15 cellular contexts compared by ENCODE assay signal in the genomic region with DNA sequence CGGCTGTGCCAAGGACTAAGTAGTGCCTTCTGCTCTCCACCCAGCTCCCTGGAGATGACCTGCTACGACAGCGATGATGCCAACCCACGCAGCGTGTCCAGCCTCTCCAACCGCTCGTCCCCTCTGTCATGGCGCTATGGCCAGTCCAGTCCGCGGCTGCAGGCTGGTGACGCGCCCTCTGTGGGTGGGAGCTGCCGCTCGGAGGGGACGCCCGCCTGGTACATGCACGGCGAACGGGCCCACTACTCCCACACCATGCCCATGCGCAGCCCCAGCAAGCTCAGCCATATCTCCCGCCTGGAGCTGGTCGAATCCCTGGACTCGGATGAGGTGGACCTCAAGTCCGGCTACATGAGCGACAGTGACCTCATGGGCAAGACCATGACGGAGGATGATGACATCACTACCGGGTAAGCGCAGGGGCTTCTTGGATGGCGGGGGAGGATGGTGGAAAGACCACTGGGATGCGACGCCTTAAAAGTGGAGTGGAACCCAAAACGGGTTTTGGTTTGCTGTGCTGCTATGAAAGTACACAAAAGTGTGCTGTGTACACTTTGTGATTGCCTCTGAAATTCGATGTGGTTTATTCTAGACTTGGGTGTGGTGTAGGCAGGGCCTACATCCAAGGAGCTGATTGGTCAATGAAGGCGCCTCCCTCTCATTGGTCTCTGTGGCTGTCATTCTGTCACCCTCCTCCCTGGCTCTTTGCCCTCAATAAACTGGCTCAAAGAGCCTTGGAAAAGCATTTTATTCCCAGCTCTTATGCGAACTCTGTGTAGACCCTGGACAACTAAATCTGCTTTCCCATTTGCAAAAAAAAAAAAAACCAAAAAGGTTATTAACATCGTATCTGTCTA.
DNase-seq lines count a peak whose midpoint lies in the region; FAIRE-seq and TF ChIP-seq lines count a peak whose summit lies in the region.
"Had no signal": no experiment of that assay in that cellular context is flagged by ENCODE, and none has a peak within 500 bp of the region (broad histone marks: within the 10 kb centered on the region; RNA-seq: fewer than 3 reads in every experiment).

No MANE protein-coding gene starts in this region.

- no peaks in the 10 kb centered on the region for H3K36me3 Mint-ChIP-seq in activated CD4-positive, alpha-beta memory T cell treated with anti-CD3 and anti-CD28 coated beads for 36 hours

- 90 to 94% methylated on average over 22 to 36 of the region's 36 CpGs for WGBS in esophagus squamous epithelium, 2 donors

- H3K4me1 ChIP-seq in A673 (ENCODE audit: insufficient read depth, low read length, poor library complexity, severe bottlenecking) (peaks cover 34% of the 10 kb centered on the region), esophagus squamous epithelium (peaks cover 33 to 82% (median 60%) of the 10 kb centered on the region in 3 donors)

- H3K4me1 Mint-ChIP-seq in activated CD4-positive, alpha-beta memory T cell treated with anti-CD3 and anti-CD28 coated beads for 36 hours (ENCODE audit: low read depth), result no peaks in the 10 kb centered on the region

- H3K9me3 ChIP-seq in A673 (ENCODE audit: low read depth, low read length, poor library complexity, severe bottlenecking) (no peaks in the 10 kb centered on the region), esophagus squamous epithelium (no peaks in the 10 kb centered on the region)
- H3K9me3 ChIP-seq: adrenal gland, BE2C had no signal

- no peak for TF ChIP-seq POLR2A in esophagus squamous epithelium (IDR thresholded peaks at IDR 0.05)

- POLR2A ChIA-PET in A673 (lab: Charles Lee; ENCODE audit: low non-redundant PET), result interaction anchor here (0.6 kb wide), 2 partner anchors 9 to 216 kb away, joined by 3 to 4 read pairs; no protein-coding TSS in a partner anchor
- POLR2A ChIA-PET in activated CD4-positive, alpha-beta memory T cell treated with anti-CD3 and anti-CD28 coated beads for 36 hours (lab: Charles Lee), result no interaction called here

- H3K27ac ChIP-seq in A673 (ENCODE audit: low read depth, low read length, poor library complexity, severe bottlenecking) (peak overlapping the region; percentile 47), esophagus squamous epithelium (peak overlapping the region; percentile 64 to 93 (median 88))
- H3K27ac ChIP-seq: HL-60 had no signal

- intact Hi-C loops in A673 (cut with micrococcal nuclease; ENCODE audit: unreplicated experiment) (no loop called here), esophagus squamous epithelium (cut with DNase I) (no loop called here)
- intact Hi-C loops in activated CD4-positive, alpha-beta memory T cell treated with anti-CD3 and anti-CD28 coated beads for 36 hours (cut with micrococcal nuclease), result no loop called here

- H3K4me3 ChIP-seq in A673 (ENCODE audit: low read depth, low read length, poor library complexity, severe bottlenecking) (no peak overlapping the region), esophagus squamous epithelium (no peak overlapping the region)
- H3K4me3 ChIP-seq: adrenal gland had no signal

- BruUV-seq in A673 (replicated peaks; lab: Mats Ljungman, UMichigan), result no TSS peak

- no peaks in the 10 kb centered on the region for H3K27me3 Mint-ChIP-seq in activated CD4-positive, alpha-beta memory T cell treated with anti-CD3 and anti-CD28 coated beads for 36 hours

- no peak for FAIRE-seq in GM19239 (lab: Jason Lieb, UNC)
- FAIRE-seq: G401.6 had no signal

- H3K9me3 Mint-ChIP-seq in activated CD4-positive, alpha-beta memory T cell treated with anti-CD3 and anti-CD28 coated beads for 36 hours, result no peaks in the 10 kb centered on the region

- DNase-seq in A673 (ENCODE audit: low spot score) (peak; percentile 62), M059J (ENCODE audit: low read depth) (peak; percentile 40), esophagus squamous epithelium (lab: John Stamatoyannopoulos, UW) (no peak), pons (ENCODE audit: low spot score) (peak; percentile 77), HCEC 1CT (no peak), GM19239 (ENCODE audit: insufficient read length, low spot score) (no peak), NCI-H2081 (lab: John Stamatoyannopoulos, UW) (no peak)
- DNase-seq in activated CD4-positive, alpha-beta memory T cell treated with anti-CD3 and anti-CD28 coated beads for 36 hours, result no peak
- DNase-seq: adrenal gland; BE2C; effector CD8-positive, alpha-beta T cell; NCI-H345; RPMI8226 had no signal

- CTCF ChIA-PET in A673 (lab: Charles Lee), result interaction anchor here (0.8 to 1.6 kb wide), 4 partner anchors 9 to 76 kb away, joined by 4 to 6 read pairs (median 6); no protein-coding TSS in a partner anchor
- CTCF ChIA-PET in activated CD4-positive, alpha-beta memory T cell treated with anti-CD3 and anti-CD28 coated beads for 36 hours (lab: Charles Lee), result interaction anchor here (0.6 to 17.1 kb wide), 3 partner anchors 9 to 72 kb away, joined by 3 to 298 read pairs (median 15); no protein-coding TSS in a partner anchor

- TF ChIP-seq CTCF in A673 (conservative IDR thresholded peaks at IDR 0.05; ENCODE audit: low read depth, low read length) (no peak), esophagus squamous epithelium (IDR thresholded peaks at IDR 0.05) (no peak)

- no peak overlapping the region for H3K27ac Mint-ChIP-seq in activated CD4-positive, alpha-beta memory T cell treated with anti-CD3 and anti-CD28 coated beads for 36 hours

- no peak overlapping the region for H3K4me3 Mint-ChIP-seq in activated CD4-positive, alpha-beta memory T cell treated with anti-CD3 and anti-CD28 coated beads for 36 hours

- H3K36me3 ChIP-seq in A673 (ENCODE audit: insufficient read depth, low read length, poor library complexity, severe bottlenecking), result peaks cover 4% of the 10 kb centered on the region
- H3K36me3 ChIP-seq in esophagus squamous epithelium, result peaks cover 0 to 8% (median 0%) of the 10 kb centered on the region in 3 donors

- no peaks in the 10 kb centered on the region for H3K27me3 ChIP-seq in A673 (replicated peaks; ENCODE audit: insufficient read depth, low read depth, low read length, poor library complexity)
- H3K27me3 ChIP-seq in esophagus squamous epithelium, result no peaks in the 10 kb centered on the region
- H3K27me3 ChIP-seq: adrenal gland, BE2C had no signal

Comparison
In these comparisons a context has a peak if more than half of its experiments do, and no peak if none do; other contexts are left out.
1. DNase-seq: peak in A673 (single experiment), M059J (single experiment) and pons (single experiment); none in esophagus squamous epithelium (single experiment), activated CD4-positive, alpha-beta memory T cell treated with anti-CD3 and anti-CD28 coated beads for 36 hours (single experiment), HCEC 1CT (single experiment), GM19239 (single experiment) and NCI-H2081 (0 of 2).